ENCODE assay signal across 1 cellular context in the genomic region with DNA sequence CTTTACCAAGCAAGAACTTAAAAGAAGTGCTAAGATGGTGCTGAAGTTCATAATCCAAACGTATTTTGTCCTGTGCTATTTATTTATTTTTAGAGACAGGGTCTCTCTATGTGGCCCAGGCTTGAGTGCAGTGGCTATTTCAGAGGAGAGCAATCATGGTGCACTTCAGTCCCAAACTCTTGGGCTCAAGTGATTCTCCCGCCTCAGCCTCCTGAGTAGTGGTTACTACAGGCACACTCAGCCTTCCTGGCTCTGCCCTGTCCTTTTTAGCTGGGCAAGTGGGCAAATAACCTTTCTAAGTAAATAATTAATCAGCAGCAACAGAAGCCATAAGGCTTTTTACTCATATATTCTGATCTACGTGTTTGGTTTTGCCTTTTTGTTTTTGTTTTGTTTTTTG.
TF ChIP-seq lines count a peak whose summit lies in the region.

No MANE protein-coding gene starts in this region.

TF ChIP-seq in IMR-90, 13 proteins besides CTCF, POLR2A, EP300 and RAD21 (continued from another document):
- TF ChIP-seq, protein P1, sequence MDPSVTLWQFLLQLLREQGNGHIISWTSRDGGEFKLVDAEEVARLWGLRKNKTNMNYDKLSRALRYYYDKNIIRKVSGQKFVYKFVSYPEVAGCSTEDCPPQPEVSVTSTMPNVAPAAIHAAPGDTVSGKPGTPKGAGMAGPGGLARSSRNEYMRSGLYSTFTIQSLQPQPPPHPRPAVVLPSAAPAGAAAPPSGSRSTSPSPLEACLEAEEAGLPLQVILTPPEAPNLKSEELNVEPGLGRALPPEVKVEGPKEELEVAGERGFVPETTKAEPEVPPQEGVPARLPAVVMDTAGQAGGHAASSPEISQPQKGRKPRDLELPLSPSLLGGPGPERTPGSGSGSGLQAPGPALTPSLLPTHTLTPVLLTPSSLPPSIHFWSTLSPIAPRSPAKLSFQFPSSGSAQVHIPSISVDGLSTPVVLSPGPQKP (IDR thresholded peaks at IDR 0.05; ENCODE audit: borderline replicate concordance, low read depth, low read length), result no peak
- TF ChIP-seq SMC3 (IDR thresholded peaks at IDR 0.05; ENCODE audit: low read depth, low read length) (no peak), MAZ (IDR thresholded peaks at IDR 0.05; ENCODE audit: borderline replicate concordance, low read depth, low read length) (no peak), RCOR1 (IDR thresholded peaks at IDR 0.05; ENCODE audit: insufficient replicate concordance, low read length) (no peak), FOS (IDR thresholded peaks at IDR 0.05; ENCODE audit: low read depth, low read length) (no peak), RFX5 (IDR thresholded peaks at IDR 0.05; ENCODE audit: low read depth, low read length) (no peak), NFE2L2 (IDR thresholded peaks at IDR 0.05; ENCODE audit: low read depth, low read length) (no peak)
- TF ChIP-seq, protein P2, sequence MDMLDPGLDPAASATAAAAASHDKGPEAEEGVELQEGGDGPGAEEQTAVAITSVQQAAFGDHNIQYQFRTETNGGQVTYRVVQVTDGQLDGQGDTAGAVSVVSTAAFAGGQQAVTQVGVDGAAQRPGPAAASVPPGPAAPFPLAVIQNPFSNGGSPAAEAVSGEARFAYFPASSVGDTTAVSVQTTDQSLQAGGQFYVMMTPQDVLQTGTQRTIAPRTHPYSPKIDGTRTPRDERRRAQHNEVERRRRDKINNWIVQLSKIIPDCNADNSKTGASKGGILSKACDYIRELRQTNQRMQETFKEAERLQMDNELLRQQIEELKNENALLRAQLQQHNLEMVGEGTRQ (IDR thresholded peaks at IDR 0.05; ENCODE audit: low read depth, low read length), result no peak
